ENCODE assay signal across 21 cellular contexts in the genomic region with DNA sequence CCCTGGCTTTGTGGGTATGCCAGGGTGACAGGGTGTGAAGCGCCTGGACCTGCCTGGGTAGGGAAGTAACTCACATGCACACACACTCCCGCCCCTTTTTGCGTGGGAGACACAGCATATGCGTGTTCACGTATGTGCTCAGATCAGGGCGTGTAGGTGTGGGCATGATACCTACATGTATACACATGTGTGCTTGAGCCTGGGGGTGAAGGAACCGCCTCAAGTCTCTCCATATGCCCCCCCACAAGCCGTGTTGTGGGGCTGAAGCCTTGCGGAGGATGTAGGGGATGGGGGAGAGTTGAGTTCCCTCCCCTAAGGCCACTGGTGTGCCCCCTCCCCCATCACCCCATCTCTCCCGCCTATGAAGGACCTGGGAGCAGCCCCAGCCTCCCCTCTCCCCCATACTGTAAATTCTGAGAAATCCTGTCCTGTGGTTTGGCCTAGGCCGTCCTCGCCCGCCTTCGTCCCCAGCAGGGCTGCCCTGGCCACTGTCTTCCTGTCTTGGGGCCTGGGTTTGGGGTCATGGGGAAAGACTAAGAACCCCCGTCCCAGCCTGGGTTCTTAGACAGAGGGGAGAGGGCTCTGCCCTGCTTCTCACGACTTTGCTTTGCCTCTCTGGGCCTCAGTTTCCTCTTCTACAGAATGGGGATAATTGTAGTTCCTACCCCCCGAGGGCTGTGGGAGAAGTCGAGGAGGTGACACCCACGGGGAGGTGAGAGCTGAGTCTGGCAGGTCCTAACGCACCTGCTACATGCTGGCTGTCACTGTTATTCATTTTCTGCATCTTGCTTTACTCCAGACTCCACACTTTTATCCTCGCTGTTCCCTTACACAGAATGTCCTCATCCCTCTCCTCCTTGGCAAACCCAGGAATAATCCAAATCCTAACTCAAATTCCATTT. TPM values are rescaled to one million over a fixed set of nuclear protein-coding genes. Genes with fewer than 3 reads are reported as not detected.
A peak's percentile ranks its signal among the peaks of the same experiment; 100 is the strongest.
DNase-seq lines count a peak whose midpoint lies in the region; ATAC-seq and FAIRE-seq lines count a peak whose summit lies in the region.
"Had no signal": no experiment of that assay in that cellular context is flagged by ENCODE, and none has a peak within 500 bp of the region (broad histone marks: within the 10 kb centered on the region; RNA-seq: fewer than 3 reads in every experiment).

No MANE protein-coding gene starts in this region.

- H3K27ac Mint-ChIP-seq in effector memory CD8-positive, alpha-beta T cell, result peak overlapping the region; percentile 51 to 74
- H3K27ac Mint-ChIP-seq in natural killer cell treated with Interleukin-12 subunit alpha and Interleukin-12 subunit beta and Interleukin-15 and Interleukin-18, amount 100 ng/mL, for 72 hours, result peak overlapping the region in 1 of 2 donors; percentile 27
- H3K27ac Mint-ChIP-seq: CD8-positive, alpha-beta T cell; HFFc6 had no signal

- H3K4me3 Mint-ChIP-seq in effector memory CD8-positive, alpha-beta T cell, result no peak overlapping the region
- H3K4me3 Mint-ChIP-seq in natural killer cell treated with Interleukin-12 subunit alpha and Interleukin-12 subunit beta and Interleukin-15 and Interleukin-18, amount 100 ng/mL, for 72 hours, result peak overlapping the region; percentile 34
- H3K4me3 Mint-ChIP-seq: CD8-positive, alpha-beta T cell; HFFc6 had no signal

- DNase-seq in CD1c-positive myeloid dendritic cell (ENCODE audit: extremely low spot score) (peak; percentile 75), HTR-8/SVneo (ENCODE audit: insufficient read length, low spot score) (no peak), posterior vena cava (ENCODE audit: low spot score) (no peak), NCI-H748 treated with DMSO at 0.1 percent for 48 hours (lab: John Stamatoyannopoulos, UW) (no peak)
- DNase-seq in effector memory CD8-positive, alpha-beta T cell, result no peak
- DNase-seq in natural killer cell treated with Interleukin-12 subunit alpha and Interleukin-12 subunit beta and Interleukin-15 and Interleukin-18, amount 100 ng/mL, for 72 hours (ENCODE audit: low spot score), result no peak
- DNase-seq: BE2C; CD8-positive, alpha-beta T cell; COR-L47; DMS153; DMS79 treated with DMSO at 0.1 percent for 48 hours; EL; HCEC 1CT; HFFc6 had no signal

- H3K27me3 Mint-ChIP-seq in effector memory CD8-positive, alpha-beta T cell, result peaks cover 0 to 5% of the 10 kb centered on the region in 2 donors
- H3K27me3 Mint-ChIP-seq in natural killer cell treated with Interleukin-12 subunit alpha and Interleukin-12 subunit beta and Interleukin-15 and Interleukin-18, amount 100 ng/mL, for 72 hours, result no peaks in the 10 kb centered on the region

- ATAC-seq in effector memory CD8-positive, alpha-beta T cell (replicated peaks), result no peak
- peak; percentile 41 to 67 for ATAC-seq in natural killer cell treated with Interleukin-12 subunit alpha and Interleukin-12 subunit beta and Interleukin-15 and Interleukin-18, amount 100 ng/mL, for 72 hours
- ATAC-seq in HG03460 (IDR thresholded peaks at IDR 0.05; ENCODE audit: unreplicated experiment), result no peak
- ATAC-seq: A549; CD8-positive, alpha-beta T cell had no signal

- peak; percentile 9 for FAIRE-seq in HTR-8/SVneo (lab: Jason Lieb, UNC)
- FAIRE-seq: A549, D721Med, G401.6, GM12891, GM19239 had no signal

- intact Hi-C loops in posterior vena cava (cut with DNase I), result no loop called here

- peaks cover 8% of the 10 kb centered on the region in 2 donors for H3K4me1 Mint-ChIP-seq in effector memory CD8-positive, alpha-beta T cell (ENCODE audit: low read depth in 2 of 2)
- peaks cover 38 to 40% of the 10 kb centered on the region in 2 donors for H3K4me1 Mint-ChIP-seq in natural killer cell treated with Interleukin-12 subunit alpha and Interleukin-12 subunit beta and Interleukin-15 and Interleukin-18, amount 100 ng/mL, for 72 hours (ENCODE audit: low read depth in 2 of 2)

- peaks cover 3% of the 10 kb centered on the region for H3K36me3 Mint-ChIP-seq in effector memory CD8-positive, alpha-beta T cell (ENCODE audit: insufficient read depth)
- H3K36me3 Mint-ChIP-seq in natural killer cell treated with Interleukin-12 subunit alpha and Interleukin-12 subunit beta and Interleukin-15 and Interleukin-18, amount 100 ng/mL, for 72 hours, result no peaks in the 10 kb centered on the region
- H3K36me3 Mint-ChIP-seq: CD8-positive, alpha-beta T cell had no signal

- H3K9me3 Mint-ChIP-seq in effector memory CD8-positive, alpha-beta T cell, result no peaks in the 10 kb centered on the region
- H3K9me3 Mint-ChIP-seq in natural killer cell treated with Interleukin-12 subunit alpha and Interleukin-12 subunit beta and Interleukin-15 and Interleukin-18, amount 100 ng/mL, for 72 hours, result peaks cover 5% of the 10 kb centered on the region
- H3K9me3 Mint-ChIP-seq: CD8-positive, alpha-beta T cell had no signal

RNA-seq across cellular contexts. Expression of a gene that starts 14.3 kb away (rescaled TPM):
- not detected for total RNA-seq in natural killer cell treated with Interleukin-12 subunit alpha and Interleukin-12 subunit beta and Interleukin-15 and Interleukin-18, amount 100 ng/mL, for 72 hours
- total RNA-seq in posterior vena cava, result not detected
- total RNA-seq: CD8-positive, alpha-beta T cell; H4; HFFc6 had no signal

RNA-seq across cellular contexts. Expression of a gene that starts 37.2 kb away (rescaled TPM):
- total RNA-seq in natural killer cell treated with Interleukin-12 subunit alpha and Interleukin-12 subunit beta and Interleukin-15 and Interleukin-18, amount 100 ng/mL, for 72 hours, result not detected
- total RNA-seq in posterior vena cava, result not detected
- total RNA-seq: CD8-positive, alpha-beta T cell; H4; HFFc6 had no signal

RNA-seq across cellular contexts. Expression of a gene that starts 53.8 kb away (rescaled TPM):
- total RNA-seq in natural killer cell treated with Interleukin-12 subunit alpha and Interleukin-12 subunit beta and Interleukin-15 and Interleukin-18, amount 100 ng/mL, for 72 hours, result not detected
- total RNA-seq in posterior vena cava, result not detected
- total RNA-seq: CD8-positive, alpha-beta T cell; H4; HFFc6 had no signal

Comparison
In these comparisons a context has a peak if more than half of its experiments do, and no peak if none do; other contexts are left out.
1. ATAC-seq: peak in natural killer cell treated with Interleukin-12 subunit alpha and Interleukin-12 subunit beta and Interleukin-15 and Interleukin-18, amount 100 ng/mL, for 72 hours (2 of 2); none in effector memory CD8-positive, alpha-beta T cell (single experiment) and HG03460 (single experiment).